ENCODE assay signal across 20 cellular contexts in the genomic region with DNA sequence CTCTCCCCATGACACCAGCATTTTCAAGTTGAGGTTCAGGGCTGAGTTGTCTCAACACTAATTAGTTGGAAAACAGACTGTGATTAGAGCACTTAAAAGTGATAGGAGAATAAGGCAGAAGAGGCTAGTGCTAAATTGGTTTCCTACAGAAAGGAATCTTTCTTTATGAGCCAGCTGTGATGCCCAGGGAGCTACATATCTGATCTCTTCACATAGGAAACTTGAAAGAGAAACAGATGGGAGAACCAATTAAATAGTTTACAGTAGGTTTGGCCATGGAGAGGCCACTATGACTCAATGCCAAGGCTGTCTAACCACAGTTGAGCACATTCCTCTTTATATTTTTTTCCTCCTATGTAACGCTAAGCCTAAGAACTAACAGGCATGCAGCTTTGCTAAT.
DNase-seq lines count a peak whose midpoint lies in the region; ATAC-seq, FAIRE-seq and TF ChIP-seq lines count a peak whose summit lies in the region.
"Had no signal": no experiment of that assay in that cellular context is flagged by ENCODE, and none has a peak within 500 bp of the region (broad histone marks: within the 10 kb centered on the region; RNA-seq: fewer than 3 reads in every experiment).

No MANE protein-coding gene starts in this region.

- H2BK5ac ChIP-seq in H9 (ENCODE audit: insufficient read length, low read length) = no peak overlapping the region

- H2BK20ac ChIP-seq in H9 (ENCODE audit: low read depth, low read length, poor library complexity, severe bottlenecking) = no peak overlapping the region

- DNase-seq in HCEC 1CT = peak; percentile 68
- peak; percentile 94 for DNase-seq in NCI-H69 (lab: John Stamatoyannopoulos, UW)
- DNase-seq in bronchial epithelial cell (ENCODE audit: low read depth) = peak; percentile 5
- DNase-seq in skeletal muscle cell (ENCODE audit: low read depth) = peak; percentile 48
- no peak for DNase-seq in GM10266 (ENCODE audit: extremely low spot score)
- DNase-seq in H9 = no peak
- DNase-seq: activated CD8-positive, alpha-beta T cell treated with anti-CD3 and anti-CD28 coated beads for 36 hours; CD4-positive, alpha-beta memory T cell; dermis blood vessel endothelial cell; hypothalamus; left ventricle myocardium inferior; naive B cell; NCI-H1930; posterior cingulate gyrus; substantia nigra had no signal

- H2AFZ ChIP-seq in H9 (ENCODE audit: low read length) = no peak overlapping the region

- H4K5ac ChIP-seq in H9 (ENCODE audit: insufficient read length, low read depth, low read length) = no peak overlapping the region

- no peak overlapping the region for H4K91ac ChIP-seq in H9 (ENCODE audit: insufficient read length, low read depth, low read length)

- H3K4me1 ChIP-seq in gastroesophageal sphincter = no peaks in the 10 kb centered on the region
- no peaks in the 10 kb centered on the region for H3K4me1 ChIP-seq in H9 (ENCODE audit: insufficient read depth, low read length)
- H3K4me1 ChIP-seq: left ventricle myocardium inferior had no signal

- H3K4me3 Mint-ChIP-seq in H9 = no peak overlapping the region
- H3K4me3 Mint-ChIP-seq: activated CD8-positive, alpha-beta T cell treated with anti-CD3 and anti-CD28 coated beads for 36 hours; CD4-positive, alpha-beta memory T cell; naive B cell had no signal

- no peak overlapping the region for H3K56ac ChIP-seq in H9 (ENCODE audit: insufficient read length, low read depth, low read length)

- no peaks in the 10 kb centered on the region for H3K27me3 ChIP-seq in bronchial epithelial cell (ENCODE audit: control insufficient read depth, insufficient read depth, low read length)
- no peaks in the 10 kb centered on the region for H3K27me3 ChIP-seq in gastroesophageal sphincter
- H3K27me3 ChIP-seq in H9 (ENCODE audit: insufficient read depth, low read length) = no peaks in the 10 kb centered on the region

- no peak overlapping the region for H4K8ac ChIP-seq in H9 (replicated peaks; ENCODE audit: insufficient read length, low read depth, low read length)

- no peaks in the 10 kb centered on the region for H3K9me3 ChIP-seq in gastroesophageal sphincter
- peaks cover 9% of the 10 kb centered on the region for H3K9me3 ChIP-seq in H9 (ENCODE audit: control insufficient read depth, low read depth, low read length)

- peaks cover 5 to 17% (median 16%) of the 10 kb centered on the region in 3 experiments; a peak in 6 of 7 replicates for H3K36me3 Mint-ChIP-seq in H9 (ENCODE audit: insufficient read depth in 1 of 3, low read depth in 3 of 3)
- H3K36me3 Mint-ChIP-seq: CD4-positive, alpha-beta memory T cell had no signal

- H3K9me3 Mint-ChIP-seq in H9 = peaks cover 17 to 18% of the 10 kb centered on the region in 2 experiments

- no peak overlapping the region for H2BK15ac ChIP-seq in H9 (ENCODE audit: low read depth, low read length)

- no peaks in the 10 kb centered on the region for H4K20me1 ChIP-seq in H9 (ENCODE audit: control insufficient read depth, insufficient read depth, insufficient read length)

- no peak overlapping the region for H3K18ac ChIP-seq in H9 (ENCODE audit: insufficient read length, low read depth, low read length)

- H3K4me3 ChIP-seq in bronchial epithelial cell (ENCODE audit: low read depth, low read length) (no peak overlapping the region), skeletal muscle cell (ENCODE audit: low read depth, low read length) (no peak overlapping the region), gastroesophageal sphincter (no peak overlapping the region)
- H3K4me3 ChIP-seq: K562, left ventricle myocardium inferior had no signal

- H3K27me3 Mint-ChIP-seq in H9 (ENCODE audit: low read depth) = no peaks in the 10 kb centered on the region
- H3K27me3 Mint-ChIP-seq: activated CD8-positive, alpha-beta T cell treated with anti-CD3 and anti-CD28 coated beads for 36 hours; CD4-positive, alpha-beta memory T cell had no signal

- H2BK120ac ChIP-seq in H9 (ENCODE audit: low read depth, low read length, poor library complexity, severe bottlenecking) = no peak overlapping the region

- WGBS in gastroesophageal sphincter (ENCODE audit: low coverage in 1 of 2), 2 donors = 69 to 78% methylated on average over 1 of the region's 1 CpG
- WGBS in H9 (ENCODE audit: extremely low coverage, insufficient read length, low lambda C conversion rate) = no CpG with 5 or more reads among the region's 1 CpG

- H2BK12ac ChIP-seq in H9 (ENCODE audit: insufficient read length, low read depth, low read length) = no peak overlapping the region

- H3K79me2 ChIP-seq in H9 (ENCODE audit: insufficient read depth, low read length) = no peaks in the 10 kb centered on the region

- H2AK5ac ChIP-seq in H9 (ENCODE audit: insufficient read length, low read length) = no peak overlapping the region

- H3T11ph ChIP-seq in H9 (ENCODE audit: low read length) = no peak overlapping the region

- no peaks in the 10 kb centered on the region for H3K79me1 ChIP-seq in H9 (ENCODE audit: insufficient read depth, low read depth, low read length, poor library complexity, severe bottlenecking)

- H3K4me2 ChIP-seq in H9 (ENCODE audit: insufficient read depth, insufficient read length, low read length) = no peak overlapping the region

- H3K23me2 ChIP-seq in H9 (ENCODE audit: insufficient read length, low read depth, low read length, poor library complexity, severe bottlenecking) = no peaks in the 10 kb centered on the region

- H3K4me1 Mint-ChIP-seq in H9 = no peaks in the 10 kb centered on the region
- H3K4me1 Mint-ChIP-seq: CD4-positive, alpha-beta memory T cell; naive B cell had no signal

- H3K4ac ChIP-seq in H9 (ENCODE audit: low read depth, low read length) = no peak overlapping the region

- H3K36me3 ChIP-seq in bronchial epithelial cell (ENCODE audit: control insufficient read depth, insufficient read depth, low read length) (no peaks in the 10 kb centered on the region), gastroesophageal sphincter (no peaks in the 10 kb centered on the region)
- H3K36me3 ChIP-seq: left ventricle myocardium inferior had no signal

- no peak overlapping the region for H3K9ac ChIP-seq in H9 (ENCODE audit: extremely low read depth, insufficient read length, low read length)

- FAIRE-seq in bronchial epithelial cell (lab: Jason Lieb, UNC) = no peak
- FAIRE-seq: G401.6, K562, TTC549 had no signal

- H3K14ac ChIP-seq in H9 (ENCODE audit: insufficient read depth, low read length) = no peak overlapping the region

- no peak overlapping the region for H3K27ac ChIP-seq in gastroesophageal sphincter
- no peak overlapping the region for H3K27ac ChIP-seq in H9 (ENCODE audit: insufficient read length, low read depth, low read length)
- H3K27ac ChIP-seq: left ventricle myocardium inferior had no signal

- H3K23ac ChIP-seq in H9 (ENCODE audit: insufficient read length, low read depth, low read length) = no peak overlapping the region

- no peak for TF ChIP-seq EP300 in gastroesophageal sphincter (IDR thresholded peaks at IDR 0.05)

- TF ChIP-seq CTCF in bronchial epithelial cell (IDR thresholded peaks at IDR 0.05; ENCODE audit: insufficient read depth, low read length, severe bottlenecking) (no peak), GM10266 (IDR thresholded peaks at IDR 0.05; ENCODE audit: control insufficient read depth, insufficient read depth, low read depth, missing control alignments) (no peak), gastroesophageal sphincter (IDR thresholded peaks at IDR 0.05) (no peak), H9 (conservative IDR thresholded peaks at IDR 0.05) (no peak)

- TF ChIP-seq POLR2A in gastroesophageal sphincter (IDR thresholded peaks at IDR 0.05) = no peak

- no peak overlapping the region for H3K27ac Mint-ChIP-seq in H9
- H3K27ac Mint-ChIP-seq: activated CD8-positive, alpha-beta T cell treated with anti-CD3 and anti-CD28 coated beads for 36 hours; CD4-positive, alpha-beta memory T cell had no signal

- ATAC-seq in gastroesophageal sphincter = no peak
- ATAC-seq: activated CD8-positive, alpha-beta T cell treated with anti-CD3 and anti-CD28 coated beads for 36 hours; esophagus mucosa; K562 had no signal

Comparison
In these comparisons a context has a peak if more than half of its experiments do, and no peak if none do; other contexts are left out.
1. DNase-seq: peak in HCEC 1CT (single experiment), NCI-H69 (single experiment), bronchial epithelial cell (single experiment) and skeletal muscle cell (single experiment); none in GM10266 (single experiment) and H9 (single experiment).